14 cellular contexts compared by ENCODE assay signal in the genomic region with DNA sequence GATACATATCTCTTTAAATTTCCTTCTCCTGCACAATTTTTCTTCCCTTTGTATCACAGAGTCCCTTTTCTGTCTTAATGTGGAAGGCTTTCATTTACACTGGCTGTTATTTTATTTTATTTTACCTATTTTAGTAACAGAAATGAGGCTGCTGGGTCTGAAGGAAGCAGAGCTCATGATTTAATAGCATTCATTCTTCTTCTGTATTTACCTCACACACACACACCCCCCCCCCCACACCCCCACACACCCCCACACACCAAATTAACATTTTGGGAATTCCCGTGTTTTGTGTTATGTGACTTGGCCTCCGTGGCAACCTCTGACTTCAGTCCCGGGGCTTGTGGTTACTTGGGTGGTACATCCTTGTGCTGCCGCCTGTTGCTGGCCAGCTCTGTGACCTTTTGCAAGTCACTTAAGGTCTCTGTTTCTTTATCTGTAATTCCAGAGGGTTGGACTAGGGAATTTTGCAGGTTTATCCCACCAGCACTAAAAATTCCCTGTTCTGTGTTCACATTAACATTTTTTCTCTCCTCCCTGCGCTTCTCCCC.
DNase-seq lines count a peak whose midpoint lies in the region; ATAC-seq and TF ChIP-seq lines count a peak whose summit lies in the region.
"Had no signal": no experiment of that assay in that cellular context is flagged by ENCODE, and none has a peak within 500 bp of the region (broad histone marks: within the 10 kb centered on the region; RNA-seq: fewer than 3 reads in every experiment).

No MANE protein-coding gene starts in this region.

- no peaks in the 10 kb centered on the region for H3K9me3 Mint-ChIP-seq in activated naive CD8-positive, alpha-beta T cell (ENCODE audit: low read depth)
- no peaks in the 10 kb centered on the region for H3K9me3 Mint-ChIP-seq in naive thymus-derived CD8-positive, alpha-beta T cell
- H3K9me3 Mint-ChIP-seq: central memory CD8-positive, alpha-beta T cell; neural progenitor cell; stimulated activated naive B cell treated with anti-CD40 and anti-IgM and Interleukin-4, amounts not matched to agents 10 μg/mL and 1 μg/mL and 100 μg/mL, for 72 hours had no signal

- H3K4me3 ChIP-seq in AG10803 (ENCODE audit: low read length) (no peak overlapping the region), GM12865 (ENCODE audit: low read depth, low read length) (no peak overlapping the region)
- H3K4me3 ChIP-seq: esophagus muscularis mucosa, neural progenitor cell had no signal

- H3K36me3 Mint-ChIP-seq in activated naive CD8-positive, alpha-beta T cell, result no peaks in the 10 kb centered on the region
- H3K36me3 Mint-ChIP-seq in naive thymus-derived CD8-positive, alpha-beta T cell, result no peaks in the 10 kb centered on the region
- H3K36me3 Mint-ChIP-seq: neural progenitor cell; stimulated activated naive B cell treated with anti-CD40 and anti-IgM and Interleukin-4, amounts not matched to agents 10 μg/mL and 1 μg/mL and 100 μg/mL, for 72 hours had no signal

- no peak for ATAC-seq in HG03175 (IDR thresholded peaks at IDR 0.05; ENCODE audit: unreplicated experiment)
- no peak for ATAC-seq in naive thymus-derived CD8-positive, alpha-beta T cell

- H3K4me1 Mint-ChIP-seq in activated naive CD8-positive, alpha-beta T cell (ENCODE audit: low read depth), result peaks cover 17% of the 10 kb centered on the region
- no peaks in the 10 kb centered on the region for H3K4me1 Mint-ChIP-seq in naive thymus-derived CD8-positive, alpha-beta T cell

- DNase-seq in AG10803 (ENCODE audit: low read depth) (peak; percentile 64), GM12865 (ENCODE audit: low read depth) (peak; percentile 32), kidney glomerular epithelial cell (lab: John Stamatoyannopoulos, UW) (peak; percentile 9), hypothalamus (lab: John Stamatoyannopoulos, UW) (no peak), NCI-H774 (lab: John Stamatoyannopoulos, UW) (no peak)
- no peak for DNase-seq in naive thymus-derived CD8-positive, alpha-beta T cell
- DNase-seq: KG1; NCI-H2081; stimulated activated naive B cell treated with anti-CD40 and anti-IgM and Interleukin-4, amounts not matched to agents 10 μg/mL and 1 μg/mL and 100 μg/mL, for 72 hours had no signal

- H3K27me3 Mint-ChIP-seq in activated naive CD8-positive, alpha-beta T cell, result no peaks in the 10 kb centered on the region
- H3K27me3 Mint-ChIP-seq in naive thymus-derived CD8-positive, alpha-beta T cell, result peaks cover 0 to 3% (median 2%) of the 10 kb centered on the region in 5 donors

- TF ChIP-seq CTCF in AG10803 (conservative IDR thresholded peaks at IDR 0.05; ENCODE audit: low read length) (no peak), GM12865 (IDR thresholded peaks at IDR 0.05; ENCODE audit: insufficient read depth, low read depth, low read length, missing control alignments) (no peak)

- H3K27ac Mint-ChIP-seq in activated naive CD8-positive, alpha-beta T cell, result peak overlapping the region; percentile 50
- no peak overlapping the region for H3K27ac Mint-ChIP-seq in naive thymus-derived CD8-positive, alpha-beta T cell
- H3K27ac Mint-ChIP-seq: neural progenitor cell; stimulated activated naive B cell treated with anti-CD40 and anti-IgM and Interleukin-4, amounts not matched to agents 10 μg/mL and 1 μg/mL and 100 μg/mL, for 72 hours had no signal

- POLR2A ChIA-PET in naive thymus-derived CD8-positive, alpha-beta T cell (lab: Charles Lee), result no interaction called here

- H3K4me3 Mint-ChIP-seq in activated naive CD8-positive, alpha-beta T cell, result no peak overlapping the region
- H3K4me3 Mint-ChIP-seq in naive thymus-derived CD8-positive, alpha-beta T cell, result no peak overlapping the region
- H3K4me3 Mint-ChIP-seq: central memory CD8-positive, alpha-beta T cell; neural progenitor cell; stimulated activated naive B cell treated with anti-CD40 and anti-IgM and Interleukin-4, amounts not matched to agents 10 μg/mL and 1 μg/mL and 100 μg/mL, for 72 hours had no signal

Comparison
In these comparisons a context has a peak if more than half of its experiments do, and no peak if none do; other contexts are left out.
1. DNase-seq: peak in AG10803 (single experiment), GM12865 (single experiment) and kidney glomerular epithelial cell (single experiment); none in hypothalamus (0 of 51), NCI-H774 (single experiment) and naive thymus-derived CD8-positive, alpha-beta T cell (0 of 10).